ENCODE assay signal across 1 cellular context in the genomic region with DNA sequence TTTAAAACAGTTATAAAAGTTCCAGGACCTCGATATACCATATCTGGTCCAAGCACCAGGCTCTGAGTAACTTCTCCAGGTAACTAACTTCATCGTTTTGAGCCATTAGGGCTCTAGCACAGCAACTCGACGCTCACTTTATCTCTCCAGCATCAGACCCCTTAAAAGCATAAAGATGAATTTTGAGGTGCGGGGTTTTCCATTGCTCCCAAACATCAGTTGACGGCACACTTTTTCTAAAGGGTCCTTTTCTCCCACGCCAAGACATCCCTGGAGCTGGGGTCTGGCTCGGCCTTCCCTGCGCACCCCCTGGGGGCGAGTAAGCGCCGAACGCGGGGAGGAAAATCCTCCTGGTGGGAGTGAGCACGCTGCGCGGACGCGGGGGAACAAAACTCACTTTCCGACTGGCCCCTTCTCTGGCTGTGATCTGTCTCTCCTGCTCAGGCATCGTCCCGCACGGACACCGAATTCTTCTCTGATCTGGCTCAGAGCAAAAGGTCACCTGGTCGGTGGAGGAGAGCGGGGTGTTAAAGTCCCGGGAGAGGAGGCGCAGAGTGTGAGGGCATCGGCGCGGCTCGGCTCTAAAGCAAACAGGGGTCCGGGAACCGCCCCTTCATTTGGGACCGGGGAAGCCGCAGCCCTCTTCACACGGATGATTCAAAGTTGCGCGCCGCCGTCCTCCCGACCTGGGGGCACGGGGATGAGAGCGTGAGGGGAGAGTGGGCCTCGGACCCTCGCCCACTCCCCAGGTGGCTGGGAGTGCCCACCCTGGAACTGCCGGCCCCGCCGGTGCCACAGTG.
TF ChIP-seq lines count a peak whose summit lies in the region.

A gene (minus strand): TSS at position 561 of the 800 bp plus-strand sequence. CDS start 113 bp downstream, at position 448.

TF ChIP-seq in HepG2, 621 proteins besides CTCF, POLR2A, EP300 and RAD21 (continued from another document and continues in another):
- TF ChIP-seq, protein P1, sequence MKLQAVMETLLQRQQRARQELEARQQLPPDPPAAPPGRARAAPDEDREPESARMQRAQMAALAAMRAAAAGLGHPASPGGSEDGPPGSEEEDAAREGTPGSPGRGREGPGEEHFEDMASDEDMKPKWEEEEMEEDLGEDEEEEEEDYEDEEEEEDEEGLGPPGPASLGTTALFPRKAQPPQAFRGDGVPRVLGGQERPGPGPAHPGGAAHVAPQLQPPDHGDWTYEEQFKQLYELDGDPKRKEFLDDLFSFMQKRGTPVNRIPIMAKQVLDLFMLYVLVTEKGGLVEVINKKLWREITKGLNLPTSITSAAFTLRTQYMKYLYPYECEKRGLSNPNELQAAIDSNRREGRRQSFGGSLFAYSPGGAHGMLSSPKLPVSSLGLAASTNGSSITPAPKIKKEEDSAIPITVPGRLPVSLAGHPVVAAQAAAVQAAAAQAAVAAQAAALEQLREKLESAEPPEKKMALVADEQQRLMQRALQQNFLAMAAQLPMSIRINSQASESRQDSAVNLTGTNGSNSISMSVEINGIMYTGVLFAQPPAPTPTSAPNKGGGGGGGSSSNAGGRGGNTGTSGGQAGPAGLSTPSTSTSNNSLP (IDR thresholded peaks at IDR 0.05; ENCODE audit: low read depth, low read length), result no peak
- TF ChIP-seq ZNF841 (CRISPR knock-in tag; IDR thresholded peaks at IDR 0.05; ENCODE audit: borderline replicate concordance) (no peak), PITX1 (CRISPR knock-in tag; IDR thresholded peaks at IDR 0.05) (peak; percentile 20; the same call in 1 of the 2 replicates), PPARG (CRISPR knock-in tag; conservative IDR thresholded peaks at IDR 0.05) (no peak), THYN1 (CRISPR knock-in tag; IDR thresholded peaks at IDR 0.05; ENCODE audit: borderline replicate concordance, low read depth) (no peak), ZNF253 (CRISPR knock-in tag; IDR thresholded peaks at IDR 0.05; ENCODE audit: borderline replicate concordance) (no peak), ZNF670 (CRISPR knock-in tag; IDR thresholded peaks at IDR 0.05; ENCODE audit: borderline replicate concordance) (peak; percentile 52; the same call in 1 of the 2 replicates), NR2F6 (IDR thresholded peaks at IDR 0.05) (peak; percentile 23; the same call in 1 of the 2 replicates), NR2F6 (CRISPR knock-in tag; IDR thresholded peaks at IDR 0.05) (0 out of 2 replicates have a peak, but pooled peaks have one; percentile 10), FLYWCH1 (CRISPR knock-in tag; IDR thresholded peaks at IDR 0.05) (no peak), CBX1 (IDR thresholded peaks at IDR 0.05; ENCODE audit: low read depth) (no peak), ZFP36 (IDR thresholded peaks at IDR 0.05; ENCODE audit: borderline replicate concordance, low read depth, low read length, partially characterized antibody) (no peak), ZNF891 (CRISPR knock-in tag; IDR thresholded peaks at IDR 0.05) (0 out of 2 replicates have a peak, but pooled peaks have one; percentile 33), KAT7 (CRISPR knock-in tag; IDR thresholded peaks at IDR 0.05; ENCODE audit: borderline replicate concordance) (no peak), ZKSCAN5 (CRISPR knock-in tag; IDR thresholded peaks at IDR 0.05) (no peak), ZNF546 (CRISPR knock-in tag; conservative IDR thresholded peaks at IDR 0.05) (no peak), YEATS4 (CRISPR knock-in tag; IDR thresholded peaks at IDR 0.05; ENCODE audit: borderline replicate concordance) (no peak), ZNF430 (CRISPR knock-in tag; IDR thresholded peaks at IDR 0.05) (no peak; the same call in 1 of the 2 replicates), SIN3A (IDR thresholded peaks at IDR 0.05; ENCODE audit: borderline replicate concordance, low read depth, low read length) (0 out of 2 replicates have a peak, but pooled peaks have one; percentile 49), DMAP1 (CRISPR knock-in tag; IDR thresholded peaks at IDR 0.05) (peak; percentile 1; the same call in 1 of the 2 replicates), ZNF703 (CRISPR knock-in tag; IDR thresholded peaks at IDR 0.05; ENCODE audit: borderline replicate concordance) (no peak), MATR3 (CRISPR knock-in tag; IDR thresholded peaks at IDR 0.05) (no peak), MLLT10 (CRISPR knock-in tag; IDR thresholded peaks at IDR 0.05) (0 out of 2 replicates have a peak, but pooled peaks have one; percentile 48), KLF12 (CRISPR knock-in tag; IDR thresholded peaks at IDR 0.05; ENCODE audit: borderline replicate concordance) (0 out of 2 replicates have a peak, but pooled peaks have one; percentile 31), ZIK1 (CRISPR knock-in tag; IDR thresholded peaks at IDR 0.05; ENCODE audit: borderline replicate concordance, low read depth) (peak; percentile 12; the same call in 1 of the 2 replicates), ARID2 (CRISPR knock-in tag; IDR thresholded peaks at IDR 0.05; ENCODE audit: borderline replicate concordance) (no peak), HNRNPLL (IDR thresholded peaks at IDR 0.05; ENCODE audit: low read depth, low read length, poor library complexity, severe bottlenecking) (no peak), FOXJ3 (CRISPR knock-in tag; IDR thresholded peaks at IDR 0.05; ENCODE audit: borderline replicate concordance) (no peak), ZNF232 (CRISPR knock-in tag; IDR thresholded peaks at IDR 0.05; ENCODE audit: borderline replicate concordance) (0 out of 2 replicates have a peak, but pooled peaks have one; percentile 54), KDM5A (IDR thresholded peaks at IDR 0.05; ENCODE audit: borderline replicate concordance, low read length) (peak; percentile 47), AGO2 (optimal IDR thresholded peaks at IDR 0.05; ENCODE audit: low read depth, low read length) (peak; percentile 93), SNAI1 (CRISPR knock-in tag; IDR thresholded peaks at IDR 0.05; ENCODE audit: borderline replicate concordance) (0 out of 2 replicates have a peak, but pooled peaks have one; percentile 31), AGO1 (IDR thresholded peaks at IDR 0.05; ENCODE audit: low read depth, low read length, poor library complexity, severe bottlenecking) (no peak), ZNF292 (CRISPR knock-in tag; IDR thresholded peaks at IDR 0.05; ENCODE audit: borderline replicate concordance, low read depth) (peak; percentile 28)
- TF ChIP-seq, protein P2, sequence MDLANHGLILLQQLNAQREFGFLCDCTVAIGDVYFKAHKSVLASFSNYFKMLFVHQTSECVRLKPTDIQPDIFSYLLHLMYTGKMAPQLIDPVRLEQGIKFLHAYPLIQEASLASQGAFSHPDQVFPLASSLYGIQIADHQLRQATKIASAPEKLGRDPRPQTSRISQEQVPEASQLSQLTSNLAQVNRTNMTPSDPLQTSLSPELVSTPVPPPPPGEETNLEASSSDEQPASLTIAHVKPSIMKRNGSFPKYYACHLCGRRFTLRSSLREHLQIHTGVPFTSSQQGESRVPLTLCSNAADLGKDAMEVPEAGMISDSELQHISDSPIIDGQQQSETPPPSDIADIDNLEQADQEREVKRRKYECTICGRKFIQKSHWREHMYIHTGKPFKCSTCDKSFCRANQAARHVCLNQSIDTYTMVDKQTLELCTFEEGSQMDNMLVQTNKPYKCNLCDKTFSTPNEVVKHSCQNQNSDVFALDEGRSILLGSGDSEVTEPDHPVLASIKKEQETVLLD (CRISPR knock-in tag; IDR thresholded peaks at IDR 0.05; ENCODE audit: low read depth), result no peak
- TF ChIP-seq, protein P3, sequence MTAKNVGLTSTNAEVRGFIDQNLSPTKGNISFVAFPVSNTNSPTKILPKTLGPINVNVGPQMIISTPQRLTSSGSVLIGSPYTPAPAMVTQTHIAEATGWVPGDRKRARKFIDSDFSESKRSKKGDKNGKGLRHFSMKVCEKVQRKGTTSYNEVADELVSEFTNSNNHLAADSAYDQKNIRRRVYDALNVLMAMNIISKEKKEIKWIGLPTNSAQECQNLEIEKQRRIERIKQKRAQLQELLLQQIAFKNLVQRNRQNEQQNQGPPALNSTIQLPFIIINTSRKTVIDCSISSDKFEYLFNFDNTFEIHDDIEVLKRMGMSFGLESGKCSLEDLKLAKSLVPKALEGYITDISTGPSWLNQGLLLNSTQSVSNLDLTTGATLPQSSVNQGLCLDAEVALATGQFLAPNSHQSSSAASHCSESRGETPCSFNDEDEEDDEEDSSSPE (CRISPR knock-in tag; IDR thresholded peaks at IDR 0.05), result 0 out of 2 replicates have a peak, but pooled peaks have one; percentile 11
- TF ChIP-seq, protein P4, sequence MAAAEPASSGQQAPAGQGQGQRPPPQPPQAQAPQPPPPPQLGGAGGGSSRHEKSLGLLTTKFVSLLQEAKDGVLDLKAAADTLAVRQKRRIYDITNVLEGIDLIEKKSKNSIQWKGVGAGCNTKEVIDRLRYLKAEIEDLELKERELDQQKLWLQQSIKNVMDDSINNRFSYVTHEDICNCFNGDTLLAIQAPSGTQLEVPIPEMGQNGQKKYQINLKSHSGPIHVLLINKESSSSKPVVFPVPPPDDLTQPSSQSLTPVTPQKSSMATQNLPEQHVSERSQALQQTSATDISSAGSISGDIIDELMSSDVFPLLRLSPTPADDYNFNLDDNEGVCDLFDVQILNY (CRISPR knock-in tag; conservative IDR thresholded peaks at IDR 0.05), result no peak
- TF ChIP-seq, protein P5, sequence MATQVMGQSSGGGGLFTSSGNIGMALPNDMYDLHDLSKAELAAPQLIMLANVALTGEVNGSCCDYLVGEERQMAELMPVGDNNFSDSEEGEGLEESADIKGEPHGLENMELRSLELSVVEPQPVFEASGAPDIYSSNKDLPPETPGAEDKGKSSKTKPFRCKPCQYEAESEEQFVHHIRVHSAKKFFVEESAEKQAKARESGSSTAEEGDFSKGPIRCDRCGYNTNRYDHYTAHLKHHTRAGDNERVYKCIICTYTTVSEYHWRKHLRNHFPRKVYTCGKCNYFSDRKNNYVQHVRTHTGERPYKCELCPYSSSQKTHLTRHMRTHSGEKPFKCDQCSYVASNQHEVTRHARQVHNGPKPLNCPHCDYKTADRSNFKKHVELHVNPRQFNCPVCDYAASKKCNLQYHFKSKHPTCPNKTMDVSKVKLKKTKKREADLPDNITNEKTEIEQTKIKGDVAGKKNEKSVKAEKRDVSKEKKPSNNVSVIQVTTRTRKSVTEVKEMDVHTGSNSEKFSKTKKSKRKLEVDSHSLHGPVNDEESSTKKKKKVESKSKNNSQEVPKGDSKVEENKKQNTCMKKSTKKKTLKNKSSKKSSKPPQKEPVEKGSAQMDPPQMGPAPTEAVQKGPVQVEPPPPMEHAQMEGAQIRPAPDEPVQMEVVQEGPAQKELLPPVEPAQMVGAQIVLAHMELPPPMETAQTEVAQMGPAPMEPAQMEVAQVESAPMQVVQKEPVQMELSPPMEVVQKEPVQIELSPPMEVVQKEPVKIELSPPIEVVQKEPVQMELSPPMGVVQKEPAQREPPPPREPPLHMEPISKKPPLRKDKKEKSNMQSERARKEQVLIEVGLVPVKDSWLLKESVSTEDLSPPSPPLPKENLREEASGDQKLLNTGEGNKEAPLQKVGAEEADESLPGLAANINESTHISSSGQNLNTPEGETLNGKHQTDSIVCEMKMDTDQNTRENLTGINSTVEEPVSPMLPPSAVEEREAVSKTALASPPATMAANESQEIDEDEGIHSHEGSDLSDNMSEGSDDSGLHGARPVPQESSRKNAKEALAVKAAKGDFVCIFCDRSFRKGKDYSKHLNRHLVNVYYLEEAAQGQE (IDR thresholded peaks at IDR 0.05; ENCODE audit: borderline replicate concordance in 1 of 2, low read depth in 1 of 2, low read length in 2 of 2), result 0 out of 4 replicates have a peak, but pooled peaks of 1 of the 2 experiments have one; percentile 17
- TF ChIP-seq, protein P6, sequence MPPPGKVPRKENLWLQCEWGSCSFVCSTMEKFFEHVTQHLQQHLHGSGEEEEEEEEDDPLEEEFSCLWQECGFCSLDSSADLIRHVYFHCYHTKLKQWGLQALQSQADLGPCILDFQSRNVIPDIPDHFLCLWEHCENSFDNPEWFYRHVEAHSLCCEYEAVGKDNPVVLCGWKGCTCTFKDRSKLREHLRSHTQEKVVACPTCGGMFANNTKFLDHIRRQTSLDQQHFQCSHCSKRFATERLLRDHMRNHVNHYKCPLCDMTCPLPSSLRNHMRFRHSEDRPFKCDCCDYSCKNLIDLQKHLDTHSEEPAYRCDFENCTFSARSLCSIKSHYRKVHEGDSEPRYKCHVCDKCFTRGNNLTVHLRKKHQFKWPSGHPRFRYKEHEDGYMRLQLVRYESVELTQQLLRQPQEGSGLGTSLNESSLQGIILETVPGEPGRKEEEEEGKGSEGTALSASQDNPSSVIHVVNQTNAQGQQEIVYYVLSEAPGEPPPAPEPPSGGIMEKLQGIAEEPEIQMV (CRISPR knock-in tag; IDR thresholded peaks at IDR 0.05; ENCODE audit: low read depth), result no peak
- TF ChIP-seq, protein P7, sequence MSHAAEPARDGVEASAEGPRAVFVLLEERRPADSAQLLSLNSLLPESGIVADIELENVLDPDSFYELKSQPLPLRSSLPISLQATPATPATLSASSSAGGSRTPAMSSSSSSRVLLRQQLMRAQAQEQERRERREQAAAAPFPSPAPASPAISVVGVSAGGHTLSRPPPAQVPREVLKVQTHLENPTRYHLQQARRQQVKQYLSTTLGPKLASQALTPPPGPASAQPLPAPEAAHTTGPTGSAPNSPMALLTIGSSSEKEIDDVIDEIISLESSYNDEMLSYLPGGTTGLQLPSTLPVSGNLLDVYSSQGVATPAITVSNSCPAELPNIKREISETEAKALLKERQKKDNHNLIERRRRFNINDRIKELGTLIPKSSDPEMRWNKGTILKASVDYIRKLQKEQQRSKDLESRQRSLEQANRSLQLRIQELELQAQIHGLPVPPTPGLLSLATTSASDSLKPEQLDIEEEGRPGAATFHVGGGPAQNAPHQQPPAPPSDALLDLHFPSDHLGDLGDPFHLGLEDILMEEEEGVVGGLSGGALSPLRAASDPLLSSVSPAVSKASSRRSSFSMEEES (CRISPR knock-in tag; IDR thresholded peaks at IDR 0.05), result 0 out of 2 replicates have a peak, but pooled peaks have one; percentile 5
- TF ChIP-seq, protein P8, sequence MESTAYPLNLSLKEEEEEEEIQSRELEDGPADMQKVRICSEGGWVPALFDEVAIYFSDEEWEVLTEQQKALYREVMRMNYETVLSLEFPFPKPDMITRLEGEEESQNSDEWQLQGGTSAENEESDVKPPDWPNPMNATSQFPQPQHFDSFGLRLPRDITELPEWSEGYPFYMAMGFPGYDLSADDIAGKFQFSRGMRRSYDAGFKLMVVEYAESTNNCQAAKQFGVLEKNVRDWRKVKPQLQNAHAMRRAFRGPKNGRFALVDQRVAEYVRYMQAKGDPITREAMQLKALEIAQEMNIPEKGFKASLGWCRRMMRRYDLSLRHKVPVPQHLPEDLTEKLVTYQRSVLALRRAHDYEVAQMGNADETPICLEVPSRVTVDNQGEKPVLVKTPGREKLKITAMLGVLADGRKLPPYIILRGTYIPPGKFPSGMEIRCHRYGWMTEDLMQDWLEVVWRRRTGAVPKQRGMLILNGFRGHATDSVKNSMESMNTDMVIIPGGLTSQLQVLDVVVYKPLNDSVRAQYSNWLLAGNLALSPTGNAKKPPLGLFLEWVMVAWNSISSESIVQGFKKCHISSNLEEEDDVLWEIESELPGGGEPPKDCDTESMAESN (CRISPR knock-in tag; conservative IDR thresholded peaks at IDR 0.05), result no peak; the same call in 1 of the 2 replicates
